In genomic region chr1:241079018-241079417, GRCh38 we compare ENCODE assay signal across 25 cellular contexts.
DNase-seq lines count a peak whose midpoint lies in the region; ATAC-seq, FAIRE-seq and TF ChIP-seq lines count a peak whose summit lies in the region.
"Had no signal": no experiment of that assay in that cellular context is flagged by ENCODE, and none has a peak within 500 bp of the region (broad histone marks: within the 10 kb centered on the region; RNA-seq: fewer than 3 reads in every experiment).

No MANE protein-coding gene starts in this region.

- FAIRE-seq in islet of Langerhans (lab: Jason Lieb, UNC) = peak; percentile 62

- H3K27ac ChIP-seq in tibial nerve = no peak overlapping the region
- H3K27ac ChIP-seq: adrenal gland, coronary artery, RWPE1, skin epidermis, upper lobe of right lung had no signal

- TF ChIP-seq CTCF in tibial nerve (IDR thresholded peaks at IDR 0.05) = no peak

- in situ Hi-C loops in G401 (cut with HindIII; ENCODE audit: low sequenced_read_pairs) = no loop called here

- DNase-seq in G401 (ENCODE audit: low spot score) = peak; percentile 77
- DNase-seq in NCI-H2081 treated with DMSO at 0.1 percent for 48 hours (lab: John Stamatoyannopoulos, UW) = peak; percentile 57
- peak; percentile 11 for DNase-seq in NCI-H774 (lab: John Stamatoyannopoulos, UW)
- DNase-seq in GM03348 (ENCODE audit: low spot score) = no peak
- DNase-seq in NCI-H2227 (lab: John Stamatoyannopoulos, UW; ENCODE audit: unreplicated experiment) = no peak
- no peak for DNase-seq in tibial nerve (ENCODE audit: low spot score in 2 of 2)
- DNase-seq: activated CD4-positive, alpha-beta T cell treated with anti-CD3 and anti-CD28 coated beads for 48 hours; activated naive CD4-positive, alpha-beta T cell treated with Interleukin-2 at 50 U/mL for 16 hours; activated T-cell treated with anti-CD3 and anti-CD28 coated beads, Interleukin-2, amount 50 U/mL, for 48 hours; adrenal gland; islet precursor cell; left ventricle myocardium superior; naive B cell; NCI-H1436; NCI-H524 treated with DMSO at 0.1 percent for 48 hours; occipital lobe; stimulated activated CD4-positive, alpha-beta T cell treated with anti-CD3 and anti-CD28 coated beads, Interleukin-1b, Interleukin-23, amount 100 ng/mL, for 48 hours; upper lobe of right lung had no signal

- H3K27me3 ChIP-seq in tibial nerve = no peaks in the 10 kb centered on the region
- H3K27me3 ChIP-seq: adrenal gland, upper lobe of right lung had no signal

- no peaks in the 10 kb centered on the region for H3K9me3 ChIP-seq in tibial nerve
- H3K9me3 ChIP-seq: adrenal gland, HAP-1, upper lobe of right lung had no signal

- ATAC-seq in HG02642 (IDR thresholded peaks at IDR 0.05; ENCODE audit: poor library complexity, unreplicated experiment) = no peak
- ATAC-seq: left ventricle myocardium superior, SK-N-SH treated with all-trans-retinoic acid at 6 μM for 48 hours, upper lobe of right lung had no signal

- 61 to 72% methylated on average over 7 of the region's 7 CpGs for WGBS in tibial nerve, 2 donors

- H3K4me3 ChIP-seq in tibial nerve = no peak overlapping the region
- H3K4me3 ChIP-seq: adrenal gland, coronary artery, HAP-1, skin epidermis, upper lobe of right lung had no signal

- H3K36me3 ChIP-seq in tibial nerve = no peaks in the 10 kb centered on the region
- H3K36me3 ChIP-seq: adrenal gland, HAP-1, upper lobe of right lung had no signal

- no peak for TF ChIP-seq POLR2A in tibial nerve (IDR thresholded peaks at IDR 0.05)

- peaks cover 0 to 9% (median 0%) of the 10 kb centered on the region in 4 donors for H3K4me1 ChIP-seq in tibial nerve
- H3K4me1 ChIP-seq: adrenal gland, HAP-1, upper lobe of right lung had no signal

- TF ChIP-seq EP300 in tibial nerve (IDR thresholded peaks at IDR 0.05) = no peak

Comparison
In these comparisons a context has a peak if more than half of its experiments do, and no peak if none do; other contexts are left out.
1. DNase-seq: peak in G401 (single experiment), NCI-H2081 treated with DMSO at 0.1 percent for 48 hours (single experiment) and NCI-H774 (single experiment); none in GM03348 (single experiment), NCI-H2227 (single experiment) and tibial nerve (0 of 2).